In genomic region chr19:42075364-42075615, GRCh38 we compare ENCODE assay signal across 8 cellular contexts. TPM values are rescaled to one million over a fixed set of nuclear protein-coding genes. Genes with fewer than 3 reads are reported as not detected.
DNase-seq lines count a peak whose midpoint lies in the region; ATAC-seq and TF ChIP-seq lines count a peak whose summit lies in the region.

No MANE protein-coding gene starts in this region.

- peaks cover 36% of the 10 kb centered on the region for H3K4me1 Mint-ChIP-seq in central memory CD8-positive, alpha-beta T cell

- peaks cover 3% of the 10 kb centered on the region for H3K36me3 ChIP-seq in mucosa of descending colon (ENCODE audit: low read depth)

- peak; percentile 1 for ATAC-seq in central memory CD8-positive, alpha-beta T cell (replicated peaks; ENCODE audit: extremely low read depth, poor library complexity, severe bottlenecking)
- ATAC-seq in mucosa of descending colon (peak; percentile 14), GM21737 (IDR thresholded peaks at IDR 0.05; ENCODE audit: unreplicated experiment) (no peak), GM19463 (IDR thresholded peaks at IDR 0.05; ENCODE audit: unreplicated experiment) (no peak)

- TF ChIP-seq CTCF in mucosa of descending colon (IDR thresholded peaks at IDR 0.05) = no peak

- no peaks in the 10 kb centered on the region for H3K27me3 Mint-ChIP-seq in central memory CD8-positive, alpha-beta T cell

- H3K4me3 ChIP-seq in Jurkat, Clone E6-1 (ENCODE audit: low read length) = peak overlapping the region; percentile 67
- peak overlapping the region; percentile 85 for H3K4me3 ChIP-seq in mucosa of descending colon

- DNase-seq in COLO829 (ENCODE audit: low spot score) (peak; percentile 15), mucosa of descending colon (no peak), head of caudate nucleus (no peak)
- DNase-seq in Jurkat, Clone E6-1 (ENCODE audit: low read depth, low spot score) = no peak
- no peak for DNase-seq in central memory CD8-positive, alpha-beta T cell (ENCODE audit: low spot score in 2 of 2)
- DNase-seq in central memory CD4-positive, alpha-beta T cell = no peak

- intact Hi-C loops in mucosa of descending colon (cut with DNase I, micrococcal nuclease) = no loop called here
- intact Hi-C loops in head of caudate nucleus (cut with DNase I) = no loop called here

- peak overlapping the region; percentile 95 for H3K4me3 Mint-ChIP-seq in central memory CD8-positive, alpha-beta T cell

- H3K4me1 ChIP-seq in mucosa of descending colon (ENCODE audit: low read depth) = peaks cover 23% of the 10 kb centered on the region

- no peaks in the 10 kb centered on the region for H3K9me3 Mint-ChIP-seq in central memory CD8-positive, alpha-beta T cell

- H3K36me3 Mint-ChIP-seq in central memory CD8-positive, alpha-beta T cell (ENCODE audit: insufficient read depth) = peaks cover 17% of the 10 kb centered on the region

- no peaks in the 10 kb centered on the region for H3K9me3 ChIP-seq in mucosa of descending colon

- H3K27ac Mint-ChIP-seq in central memory CD8-positive, alpha-beta T cell (ENCODE audit: low read depth) = peak overlapping the region; percentile 100

RNA-seq across cellular contexts. Expression of gene ZNF574, which starts 0.7 kb away (rescaled TPM):
- 15.0 TPM for polyA plus RNA-seq in Jurkat, Clone E6-1 (2012; ENCODE audit: insufficient read depth, insufficient read length)
- 10 to 100 TPM; 11.2 to 17.5 (median 17.0) TPM for total RNA-seq in mucosa of descending colon

RNA-seq across cellular contexts. Expression of gene GRIK5, which starts 5.3 kb away (rescaled TPM):
- polyA plus RNA-seq in Jurkat, Clone E6-1 (2012; ENCODE audit: insufficient read depth, insufficient read length) = 0.80 TPM
- 10 to 100 TPM in 1 of 3 donors, 1 to 10 TPM in 1, under 1 TPM in 1; 0.67 to 25.8 (median 2.0) TPM for total RNA-seq in mucosa of descending colon

RNA-seq across cellular contexts. Expression of gene POU2F2, which starts 57.0 kb away (rescaled TPM):
- polyA plus RNA-seq in Jurkat, Clone E6-1 (2012; ENCODE audit: insufficient read depth, insufficient read length) = 3.7 TPM
- total RNA-seq in mucosa of descending colon = 1 to 10 TPM; 3.9 to 6.8 (median 6.1) TPM

Comparison
In these comparisons a context has a peak if more than half of its experiments do, and no peak if none do; other contexts are left out.
1. ATAC-seq: peak in central memory CD8-positive, alpha-beta T cell (single experiment) and mucosa of descending colon (single experiment); none in GM21737 (single experiment) and GM19463 (single experiment).